In the genomic region with DNA sequence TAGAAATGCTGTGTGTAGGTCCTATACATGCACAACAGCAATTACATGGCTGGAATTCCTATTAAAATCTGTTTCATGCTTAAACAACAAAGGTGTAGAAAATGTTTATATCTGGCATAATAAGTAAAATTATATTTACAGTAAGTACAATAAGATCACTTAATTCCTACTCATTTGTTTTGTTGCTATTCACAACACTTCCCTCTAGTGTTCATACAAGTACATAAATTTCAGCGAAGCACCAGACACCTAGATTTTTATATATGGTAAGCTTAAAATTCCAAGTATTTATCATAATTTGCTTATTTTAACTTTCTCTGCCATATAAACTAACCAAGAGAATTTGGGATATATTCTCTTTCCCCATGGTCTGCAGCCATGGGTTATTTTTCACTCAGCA, we compare ENCODE assay signal across 9 cellular contexts. TPM values are rescaled to one million over a fixed set of nuclear protein-coding genes. Genes with fewer than 3 reads are reported as not detected.
DNase-seq lines count a peak whose midpoint lies in the region; ATAC-seq and TF ChIP-seq lines count a peak whose summit lies in the region.
"Had no signal": no experiment of that assay in that cellular context is flagged by ENCODE, and none has a peak within 500 bp of the region (broad histone marks: within the 10 kb centered on the region; RNA-seq: fewer than 3 reads in every experiment).

No MANE protein-coding gene starts in this region.

- no peak for ATAC-seq in HG03571 (IDR thresholded peaks at IDR 0.05; ENCODE audit: unreplicated experiment)

- H3K4me2 ChIP-seq in DOHH2 (ENCODE audit: low read length) = no peak overlapping the region
- H3K4me2 ChIP-seq in PC-9 = no peak overlapping the region

- H2AFZ ChIP-seq in PC-9 = no peak overlapping the region

- POLR2A ChIA-PET in PC-9 (lab: Charles Lee; ENCODE audit: unreplicated experiment) = interaction anchor here (0.6 kb wide), 1 partner anchor 12 kb away, joined by 4 read pairs; no protein-coding TSS in a partner anchor

- H3K79me2 ChIP-seq in DOHH2 (ENCODE audit: control insufficient read depth, low read length) (no peaks in the 10 kb centered on the region), PC-9 (ENCODE audit: low read depth) (no peaks in the 10 kb centered on the region)

- DNase-seq in PC-9 = no peak
- DNase-seq in epithelial cell of proximal tubule (ENCODE audit: low read depth) = no peak
- no peak for DNase-seq in lower leg skin (ENCODE audit: low spot score in 2 of 2)
- no peak for DNase-seq in HuH-7.5 (ENCODE audit: low spot score)
- DNase-seq in epidermal melanocyte (ENCODE audit: insufficient read length, low spot score) = no peak
- DNase-seq: NCI-H2029 had no signal

- no peaks in the 10 kb centered on the region for H3K36me3 ChIP-seq in DOHH2 (ENCODE audit: control insufficient read depth, low read length)
- H3K36me3 ChIP-seq in PC-9 (ENCODE audit: low read depth) = no peaks in the 10 kb centered on the region

- H3K9me3 ChIP-seq in DOHH2 (ENCODE audit: control insufficient read depth, insufficient read depth, low read length) = no peaks in the 10 kb centered on the region
- H3K9me3 ChIP-seq in PC-9 (ENCODE audit: insufficient read depth, low read depth) = no peaks in the 10 kb centered on the region

- no peak for TF ChIP-seq POLR2A in lower leg skin (IDR thresholded peaks at IDR 0.05)

- 71 to 82% methylated on average over 1 of the region's 1 CpG for WGBS in lower leg skin, 2 donors

- no TSS peak for BruUV-seq in PC-9 (replicated peaks; lab: Mats Ljungman, UMichigan)

- intact Hi-C loops in PC-9 (cut with micrococcal nuclease; ENCODE audit: unreplicated experiment) (loop anchor here (10.0 kb wide), 2 partner anchors 523 to 843 kb away; no protein-coding TSS in a partner anchor), lower leg skin (cut with DNase I; ENCODE audit: low total_unique reads) (loop anchor here (10.0 kb wide), 1 partner anchor 203 kb away; no protein-coding TSS in a partner anchor)

- no peaks in the 10 kb centered on the region for H3K9me2 ChIP-seq in DOHH2 (replicated peaks; ENCODE audit: control insufficient read depth, low read length)
- H3K9me2 ChIP-seq in PC-9 (ENCODE audit: insufficient read depth) = no peaks in the 10 kb centered on the region

- H3K27ac ChIP-seq in 22Rv1 (no peak overlapping the region), DOHH2 (ENCODE audit: low read depth, low read length) (no peak overlapping the region), PC-9 (no peak overlapping the region)

- CTCF ChIA-PET in PC-9 (lab: Charles Lee) = interaction anchor here (0.6 to 1.0 kb wide), 5 partner anchors 48 to 326 kb away, joined by 3 to 10 read pairs (median 3); no protein-coding TSS in a partner anchor

- TF ChIP-seq CTCF in 22Rv1 (IDR thresholded peaks at IDR 0.05) (peak; percentile 57), DOHH2 (IDR thresholded peaks at IDR 0.05; ENCODE audit: low read depth, low read length, poor library complexity, severe bottlenecking) (peak; percentile 66), PC-9 (conservative IDR thresholded peaks at IDR 0.05) (peak; percentile 64), epithelial cell of proximal tubule (conservative IDR thresholded peaks at IDR 0.05; ENCODE audit: low read depth, low read length) (peak; percentile 47), lower leg skin (IDR thresholded peaks at IDR 0.05) (no peak)

- H4K20me1 ChIP-seq in DOHH2 (ENCODE audit: control insufficient read depth, insufficient read depth, low read depth, low read length) (no peaks in the 10 kb centered on the region), PC-9 (ENCODE audit: insufficient read depth) (no peaks in the 10 kb centered on the region; the same call in 1 of the 2 replicates)

- no peaks in the 10 kb centered on the region for H3K27me3 ChIP-seq in DOHH2 (ENCODE audit: control insufficient read depth, low read length)
- no peaks in the 10 kb centered on the region for H3K27me3 ChIP-seq in PC-9 (ENCODE audit: insufficient read depth, low read depth)

- H3K4me3 ChIP-seq in DOHH2 (ENCODE audit: low read length) (no peak overlapping the region), PC-9 (no peak overlapping the region), epithelial cell of proximal tubule (ENCODE audit: low read depth, low read length) (no peak overlapping the region), lower leg skin (ENCODE audit: low read depth, poor library complexity, severe bottlenecking) (no peak overlapping the region)

- H3K4me1 ChIP-seq in DOHH2 (ENCODE audit: control insufficient read depth, low read length) (peaks cover 8% of the 10 kb centered on the region), PC-9 (replicated peaks; ENCODE audit: insufficient read depth) (peaks cover 4% of the 10 kb centered on the region)

- H3F3A ChIP-seq in DOHH2 (ENCODE audit: control insufficient read depth, insufficient read depth) (no peaks in the 10 kb centered on the region), PC-9 (ENCODE audit: insufficient read depth, low read depth) (peaks cover 4% of the 10 kb centered on the region; the same call in 1 of the 2 replicates)

RNA-seq across cellular contexts. Expression of gene ANK3, which starts 51.8 kb away (rescaled TPM):
- total RNA-seq in PC-9 (2021) = 31.4 and 32.0 TPM in 2 replicates
- 6.6 TPM in 2 replicates for total RNA-seq in epithelial cell of proximal tubule
- 100 to 1,000 TPM in 2 of 4 donors, 10 to 100 TPM in 2; 76.2 to 107 (median 91.5) TPM for total RNA-seq in lower leg skin

Comparison
In these comparisons a context has a peak if more than half of its experiments do, and no peak if none do; other contexts are left out.
1. CTCF ChIP-seq: peak in 22Rv1 (single experiment), DOHH2 (single experiment), PC-9 (single experiment) and epithelial cell of proximal tubule (single experiment); none in lower leg skin (0 of 3).